ENCODE assay signal across 28 cellular contexts in genomic region chr10:13797171-13797570, GRCh38.
A peak's percentile ranks its signal among the peaks of the same experiment; 100 is the strongest.
DNase-seq lines count a peak whose midpoint lies in the region; ATAC-seq, FAIRE-seq and TF ChIP-seq lines count a peak whose summit lies in the region.
"Had no signal": no experiment of that assay in that cellular context is flagged by ENCODE, and none has a peak within 500 bp of the region (broad histone marks: within the 10 kb centered on the region; RNA-seq: fewer than 3 reads in every experiment).

No MANE protein-coding gene starts in this region.

- TF ChIP-seq EP300 in HepG2 (IDR thresholded peaks at IDR 0.05; ENCODE audit: low read depth in 2 of 2, low read length in 2 of 2) (no peak), HepG2 (CRISPR knock-in tag; IDR thresholded peaks at IDR 0.05; ENCODE audit: borderline replicate concordance) (no peak)

- no peak overlapping the region for H3K4me2 ChIP-seq in HepG2 (ENCODE audit: low read depth, low read length)
- H3K4me2 ChIP-seq: A549 had no signal

- H3K4me1 ChIP-seq in HepG2 (ENCODE audit: insufficient read depth, low read length) (peaks cover 11% of the 10 kb centered on the region; the same call in 1 of the 2 replicates), right lobe of liver (peaks cover 0 to 4% (median 0%) of the 10 kb centered on the region in 4 donors)
- H3K4me1 ChIP-seq: A549, BE2C had no signal

- no peak for TF ChIP-seq RAD21 in HepG2 (CRISPR knock-in tag; IDR thresholded peaks at IDR 0.05)

- no peaks in the 10 kb centered on the region for H3K79me2 ChIP-seq in HepG2 (ENCODE audit: insufficient read depth, low read length)

- no peaks in the 10 kb centered on the region for H3K27me3 Mint-ChIP-seq in neural crest cell (ENCODE audit: low read depth)
- H3K27me3 Mint-ChIP-seq: CD4-positive, alpha-beta T cell had no signal

- FAIRE-seq in HepG2 (lab: Jason Lieb, UNC), result peak; percentile 26
- no peak for FAIRE-seq in bronchial epithelial cell (lab: Jason Lieb, UNC)
- FAIRE-seq: A549, GM12891, GM18507, H1 had no signal

- H3K4me3 Mint-ChIP-seq in neural crest cell, result no peak overlapping the region
- H3K4me3 Mint-ChIP-seq: CD14-positive monocyte; CD4-positive, alpha-beta T cell; HFFc6 had no signal

- ATAC-seq in HepG2 (peak; percentile 65), right lobe of liver (no peak), GM19023 (IDR thresholded peaks at IDR 0.05; ENCODE audit: unreplicated experiment) (no peak)
- ATAC-seq: A549, HCT116 had no signal

- CTCF ChIA-PET in HepG2 (lab: Yijun Ruan, JAX; ENCODE audit: low intra/inter-chr PET ratio, low total read pairs), result no interaction called here

- TF ChIP-seq CTCF in HepG2 (CRISPR knock-in tag; IDR thresholded peaks at IDR 0.05) (no peak), right lobe of liver (IDR thresholded peaks at IDR 0.05) (no peak), bronchial epithelial cell (IDR thresholded peaks at IDR 0.05; ENCODE audit: insufficient read depth, low read length, severe bottlenecking) (peak; percentile 14), neural crest cell (conservative IDR thresholded peaks at IDR 0.05) (no peak)

- H3K9me3 ChIP-seq in HepG2 (ENCODE audit: low read length) (no peaks in the 10 kb centered on the region), right lobe of liver (no peaks in the 10 kb centered on the region)
- H3K9me3 ChIP-seq: A549; BE2C; BLaER1 treated with 17β-estradiol and CSF1 and Interleukin-3, amounts not matched to agents 10 nM and 100 nM had no signal

- POLR2A ChIA-PET in HepG2 (lab: Yijun Ruan, JAX), result no interaction called here

- H2AFZ ChIP-seq in HepG2 (ENCODE audit: low read length), result no peak overlapping the region
- H2AFZ ChIP-seq: GM23248 had no signal

- WGBS in HepG2 (ENCODE audit: low lambda C conversion rate), result 5% methylated on average over 9 of the region's 9 CpGs
- 67% methylated on average over 6 of the region's 9 CpGs for WGBS in right lobe of liver (ENCODE audit: insufficient coverage, low coverage, low lambda C conversion rate, missing lambda C conversion rate)

- peaks cover 8% of the 10 kb centered on the region for H3K36me3 Mint-ChIP-seq in neural crest cell (ENCODE audit: low read depth)
- H3K36me3 Mint-ChIP-seq: CD14-positive monocyte had no signal

- no peaks in the 10 kb centered on the region for H3K36me3 ChIP-seq in HepG2 (replicated peaks in 1 of 2; ENCODE audit: control insufficient read depth in 1 of 2, insufficient read depth in 2 of 2, low read length in 2 of 2)
- no peaks in the 10 kb centered on the region for H3K36me3 ChIP-seq in right lobe of liver
- H3K36me3 ChIP-seq in bronchial epithelial cell (ENCODE audit: control insufficient read depth, insufficient read depth, low read length), result no peaks in the 10 kb centered on the region
- H3K36me3 ChIP-seq: BE2C; BLaER1 treated with 17β-estradiol and CSF1 and Interleukin-3, amounts not matched to agents 10 nM and 100 nM had no signal

- no peaks in the 10 kb centered on the region for H4K20me1 ChIP-seq in HepG2 (ENCODE audit: insufficient read depth, low read length)
- H4K20me1 ChIP-seq: BLaER1 treated with 17β-estradiol and CSF1 and Interleukin-3, amounts not matched to agents 10 nM and 100 nM had no signal

- H3K27ac ChIP-seq in HepG2 (ENCODE audit: extremely low read length, insufficient read depth, low read length) (no peak overlapping the region), right lobe of liver (no peak overlapping the region)
- H3K27ac ChIP-seq: A549; BLaER1 treated with 17β-estradiol and CSF1 and Interleukin-3, amounts not matched to agents 10 nM and 100 nM; GM23248 had no signal

- in situ Hi-C loops in HepG2 (cut with HindIII; ENCODE audit: extremely low pct_ligation_motif_present, low pct_unique_long_range_greater_than_20kb), result no loop called here

- H3K4me3 ChIP-seq in HepG2 (replicated peaks in 1 of 3; ENCODE audit: insufficient read depth in 1 of 3, low read depth in 2 of 3, low read length in 3 of 3), result no peak overlapping the region
- no peak overlapping the region for H3K4me3 ChIP-seq in right lobe of liver
- no peak overlapping the region for H3K4me3 ChIP-seq in bronchial epithelial cell (ENCODE audit: low read depth, low read length)
- H3K4me3 ChIP-seq: A549; BLaER1 treated with 17β-estradiol and CSF1 and Interleukin-3, amounts not matched to agents 10 nM and 100 nM; GM23248 had no signal

- DNase-seq in HepG2 (ENCODE audit: low spot score) (no peak), right lobe of liver (no peak), bronchial epithelial cell (ENCODE audit: low read depth) (no peak), neural crest cell (ENCODE audit: low read depth, low spot score) (no peak), dermis blood vessel endothelial cell (no peak), HPDE6-E6E7 (ENCODE audit: extremely low spot score) (no peak)
- no peak for DNase-seq in central memory CD4-positive, alpha-beta T cell
- DNase-seq: 8988T; ACHN; AML-193; BE2C; Calu3; CD4-positive, alpha-beta T cell; COR-L47; DMS53; DMS79 treated with DMSO at 0.1 percent for 48 hours; GF-D8; GM23248; H7; HFFc6 had no signal

- H3K9me3 Mint-ChIP-seq in neural crest cell, result no peaks in the 10 kb centered on the region
- H3K9me3 Mint-ChIP-seq: CD4-positive, alpha-beta T cell; HFFc6 had no signal

- peak overlapping the region; percentile 35 for H3K27ac Mint-ChIP-seq in neural crest cell (ENCODE audit: unreplicated experiment)
- H3K27ac Mint-ChIP-seq: CD4-positive, alpha-beta T cell; HFFc6 had no signal

- H3K27me3 ChIP-seq in HepG2 (ENCODE audit: control insufficient read depth in 1 of 2, insufficient read depth in 2 of 2, low read length in 2 of 2) (peaks cover 1 to 7% of the 10 kb centered on the region in 2 experiments; a peak in 2 of 5 replicates), right lobe of liver (no peaks in the 10 kb centered on the region), bronchial epithelial cell (ENCODE audit: control insufficient read depth, insufficient read depth, low read length) (no peaks in the 10 kb centered on the region)
- H3K27me3 ChIP-seq: BE2C; BLaER1 treated with 17β-estradiol and CSF1 and Interleukin-3, amounts not matched to agents 10 nM and 100 nM had no signal

- TF ChIP-seq POLR2A in HepG2 (IDR thresholded peaks at IDR 0.05; ENCODE audit: insufficient read depth in 1 of 2, low read depth in 2 of 2, low read length in 2 of 2) (no peak), right lobe of liver (IDR thresholded peaks at IDR 0.05) (no peak)

- intact Hi-C loops in HepG2 (cut with micrococcal nuclease; ENCODE audit: unreplicated experiment) (no loop called here), right lobe of liver (cut with DNase I) (no loop called here)

- peaks cover 19% of the 10 kb centered on the region for H3K4me1 Mint-ChIP-seq in neural crest cell

- no TSS peak for BruUV-seq in HepG2 (replicated peaks; lab: Mats Ljungman, UMichigan)

- no peak overlapping the region for H3K9ac ChIP-seq in HepG2 (ENCODE audit: insufficient read depth, low read depth, low read length)
- H3K9ac ChIP-seq: BLaER1 treated with 17β-estradiol and CSF1 and Interleukin-3, amounts not matched to agents 10 nM and 100 nM; GM23248 had no signal

TF ChIP-seq in HepG2, 621 proteins besides CTCF, POLR2A, EP300 and RAD21:
- TF ChIP-seq ZNF230 (CRISPR knock-in tag; IDR thresholded peaks at IDR 0.05), result no peak
- no peak for TF ChIP-seq LRRFIP1 (CRISPR knock-in tag; conservative IDR thresholded peaks at IDR 0.05)
- no peak for TF ChIP-seq CBX2 (IDR thresholded peaks at IDR 0.05; ENCODE audit: low read depth, low read length)
- no peak for TF ChIP-seq CBX2 (CRISPR knock-in tag; IDR thresholded peaks at IDR 0.05; ENCODE audit: low read depth)
- no peak for TF ChIP-seq RFXANK (CRISPR knock-in tag; IDR thresholded peaks at IDR 0.05)
